ENCODE assay signal across 7 cellular contexts in genomic region chr18:4734021-4734420, GRCh38.
"Had no signal": no experiment of that assay in that cellular context is flagged by ENCODE, and none has a peak within 500 bp of the region (broad histone marks: within the 10 kb centered on the region; RNA-seq: fewer than 3 reads in every experiment).

No MANE protein-coding gene starts in this region.

- H3K4me3 Mint-ChIP-seq: HFFc6, IgD-negative memory B cell had no signal

- H3K27ac ChIP-seq: GM23248 had no signal

- H3K4me1 Mint-ChIP-seq: IgD-negative memory B cell had no signal

- H3K4me1 ChIP-seq: HAP-1 had no signal

- H3K27me3 Mint-ChIP-seq: IgD-negative memory B cell had no signal

- H2AFZ ChIP-seq: GM23248 had no signal

- H3K4me3 ChIP-seq: GM23248, HAP-1 had no signal

- H3K9ac ChIP-seq: GM23248 had no signal

- H3K27ac Mint-ChIP-seq: HFFc6, IgD-negative memory B cell had no signal

- H3K9me3 ChIP-seq: HAP-1 had no signal

- DNase-seq: GM23248, GOT3, H7, HFFc6, KBM-7 had no signal

- H3K36me3 ChIP-seq: HAP-1 had no signal
